Comparison of ENCODE assay signal across 9 cellular contexts in the genomic region with DNA sequence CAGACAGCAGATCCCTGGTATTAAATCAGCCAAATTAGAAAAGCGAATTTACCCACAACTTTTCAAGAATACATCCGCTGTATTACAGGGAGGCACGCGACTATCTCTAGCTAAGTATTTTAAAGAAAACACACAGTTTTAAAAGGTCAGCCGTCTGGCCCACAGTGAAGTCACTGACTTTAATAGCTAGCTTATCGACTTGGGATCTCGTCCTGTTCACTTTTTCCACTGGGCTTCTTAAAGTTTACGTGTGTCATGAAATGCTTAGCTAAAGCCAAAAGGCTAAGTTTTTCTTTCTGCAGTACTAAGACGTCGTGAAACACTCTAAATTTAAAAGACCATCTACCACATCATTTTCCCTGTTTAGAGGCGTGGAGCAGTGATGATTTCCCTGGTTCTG. TPM values are rescaled to one million over a fixed set of nuclear protein-coding genes. Genes with fewer than 3 reads are reported as not detected.
DNase-seq lines count a peak whose midpoint lies in the region; ATAC-seq, FAIRE-seq and TF ChIP-seq lines count a peak whose summit lies in the region.
"Had no signal": no experiment of that assay in that cellular context is flagged by ENCODE, and none has a peak within 500 bp of the region (broad histone marks: within the 10 kb centered on the region; RNA-seq: fewer than 3 reads in every experiment).

No MANE protein-coding gene starts in this region.

- CTCF ChIA-PET in SK-N-SH (lab: Yijun Ruan, JAX) = interaction anchor here (0.6 kb wide), 1 partner anchor 169 kb away, joined by 3 read pairs; no protein-coding TSS in a partner anchor

- H3K27ac ChIP-seq in SK-N-SH (ENCODE audit: low read depth in 2 of 2, low read length in 1 of 2) = 0 out of 4 replicates have a peak overlapping the region, but pooled peaks of 1 of the 2 experiments have one; percentile 34
- peak overlapping the region; percentile 35 to 66 for H3K27ac ChIP-seq in breast epithelium
- H3K27ac ChIP-seq in rectal smooth muscle tissue (ENCODE audit: low read depth, low read length) = peak overlapping the region; percentile 5

- TF ChIP-seq EP300 in SK-N-SH (IDR thresholded peaks at IDR 0.05; ENCODE audit: borderline replicate concordance in 1 of 2, low read depth in 1 of 2, low read length in 1 of 2) = no peak

- H3K36me3 ChIP-seq in SK-N-SH (replicated peaks in 1 of 2; ENCODE audit: control insufficient read depth in 1 of 2, insufficient read depth in 2 of 2, low read length in 1 of 2) = no peaks in the 10 kb centered on the region
- no peaks in the 10 kb centered on the region for H3K36me3 ChIP-seq in breast epithelium
- no peaks in the 10 kb centered on the region for H3K36me3 ChIP-seq in rectal smooth muscle tissue (ENCODE audit: control insufficient read depth, insufficient read depth, low read length)

- ATAC-seq in GM18909 (IDR thresholded peaks at IDR 0.05; ENCODE audit: poor library complexity, unreplicated experiment) = no peak
- no peak for ATAC-seq in HG03175 (IDR thresholded peaks at IDR 0.05; ENCODE audit: unreplicated experiment)

- H3K9ac ChIP-seq in SK-N-SH = no peak overlapping the region
- no peak overlapping the region for H3K9ac ChIP-seq in rectal smooth muscle tissue (ENCODE audit: low read length)

- H3K27me3 ChIP-seq in SK-N-SH (ENCODE audit: insufficient read depth) (no peaks in the 10 kb centered on the region), breast epithelium (no peaks in the 10 kb centered on the region), rectal smooth muscle tissue (ENCODE audit: control insufficient read depth, insufficient read depth, low read length) (no peaks in the 10 kb centered on the region)

- peak overlapping the region; percentile 48; the same call in 1 of the 2 replicates for H2AFZ ChIP-seq in SK-N-SH (ENCODE audit: low read depth)

- H3K79me2 ChIP-seq in SK-N-SH (ENCODE audit: insufficient read depth) = no peaks in the 10 kb centered on the region

- H3K4me3 ChIP-seq in GM08714 (ENCODE audit: low read length) = peak overlapping the region; percentile 63; the same call in 1 of the 2 replicates
- H3K4me3 ChIP-seq in SK-N-SH (ENCODE audit: low read depth in 2 of 2, low read length in 1 of 2) = no peak overlapping the region
- H3K4me3 ChIP-seq in breast epithelium = no peak overlapping the region
- H3K4me3 ChIP-seq in rectal smooth muscle tissue (ENCODE audit: low read length) = no peak overlapping the region

- TF ChIP-seq POLR2A in breast epithelium (IDR thresholded peaks at IDR 0.05) (no peak), erythroblast (IDR thresholded peaks at IDR 0.05; ENCODE audit: low read length) (no peak)

- TF ChIP-seq CTCF in SK-N-SH (IDR thresholded peaks at IDR 0.05) (no peak), breast epithelium (IDR thresholded peaks at IDR 0.05) (no peak)

- H4K20me1 ChIP-seq in SK-N-SH (ENCODE audit: insufficient read depth) = no peaks in the 10 kb centered on the region

- FAIRE-seq in urothelium cell line (lab: Jason Lieb, UNC) = no peak

- TF ChIP-seq RAD21 in SK-N-SH (IDR thresholded peaks at IDR 0.05; ENCODE audit: low read length) = no peak

- H3K9me2 ChIP-seq in SK-N-SH = no peaks in the 10 kb centered on the region

- H3K4me2 ChIP-seq in SK-N-SH = no peak overlapping the region

- intact Hi-C loops in breast epithelium (cut with DNase I; ENCODE audit: low total_unique reads) = no loop called here

- H3K4me1 ChIP-seq in SK-N-SH (ENCODE audit: control insufficient read depth in 1 of 2, insufficient read depth in 2 of 2, low read depth in 1 of 2, low read length in 1 of 2) (peaks cover 0 to 2% of the 10 kb centered on the region in 2 experiments; a peak in 2 of 4 replicates), breast epithelium (peaks cover 0 to 12% of the 10 kb centered on the region in 2 donors), rectal smooth muscle tissue (ENCODE audit: control insufficient read depth, insufficient read depth, low read length) (peaks cover 54% of the 10 kb centered on the region)

- DNase-seq in SK-N-SH (no peak), breast epithelium (ENCODE audit: low spot score in 2 of 2) (no peak), erythroblast (lab: John Stamatoyannopoulos, UW) (no peak), urothelium cell line (ENCODE audit: low spot score) (no peak)
- DNase-seq: NCI-H1048 had no signal

- H3K9me3 ChIP-seq in SK-N-SH (no peaks in the 10 kb centered on the region), breast epithelium (no peaks in the 10 kb centered on the region)

- POLR2A ChIA-PET in SK-N-SH (lab: Yijun Ruan, JAX) = no interaction called here

- H3F3A ChIP-seq in SK-N-SH (replicated peaks; ENCODE audit: insufficient read depth) = no peaks in the 10 kb centered on the region

- WGBS in SK-N-SH (ENCODE audit: low lambda C conversion rate) = 79% methylated on average over 11 of the region's 11 CpGs

TF ChIP-seq in SK-N-SH, 30 proteins besides CTCF, POLR2A, EP300 and RAD21 (continues in another document):
- TF ChIP-seq GABPA (IDR thresholded peaks at IDR 0.05; ENCODE audit: low read depth) (no peak), JUND (IDR thresholded peaks at IDR 0.05) (no peak), SIN3A (IDR thresholded peaks at IDR 0.05; ENCODE audit: borderline replicate concordance, low read depth, low read length) (no peak), NFIC (IDR thresholded peaks at IDR 0.05; ENCODE audit: borderline replicate concordance) (no peak), EZH2phosphoT487 (IDR thresholded peaks at IDR 0.05; ENCODE audit: borderline replicate concordance, low read depth) (no peak), TEAD4 (IDR thresholded peaks at IDR 0.05; ENCODE audit: borderline replicate concordance, insufficient read depth) (no peak), RXRA (IDR thresholded peaks at IDR 0.05; ENCODE audit: borderline replicate concordance, low read depth) (no peak), NRF1 (IDR thresholded peaks at IDR 0.05; ENCODE audit: low read depth, low read length) (no peak), FOXM1 (IDR thresholded peaks at IDR 0.05; ENCODE audit: low read depth) (no peak), MEF2A (IDR thresholded peaks at IDR 0.05; ENCODE audit: borderline replicate concordance, low read depth) (no peak), FOXJ3 (CRISPR knock-in tag; IDR thresholded peaks at IDR 0.05) (no peak), FOSL2 (IDR thresholded peaks at IDR 0.05; ENCODE audit: borderline replicate concordance, low read depth) (no peak), ELF1 (IDR thresholded peaks at IDR 0.05) (no peak)
- TF ChIP-seq, protein P1, sequence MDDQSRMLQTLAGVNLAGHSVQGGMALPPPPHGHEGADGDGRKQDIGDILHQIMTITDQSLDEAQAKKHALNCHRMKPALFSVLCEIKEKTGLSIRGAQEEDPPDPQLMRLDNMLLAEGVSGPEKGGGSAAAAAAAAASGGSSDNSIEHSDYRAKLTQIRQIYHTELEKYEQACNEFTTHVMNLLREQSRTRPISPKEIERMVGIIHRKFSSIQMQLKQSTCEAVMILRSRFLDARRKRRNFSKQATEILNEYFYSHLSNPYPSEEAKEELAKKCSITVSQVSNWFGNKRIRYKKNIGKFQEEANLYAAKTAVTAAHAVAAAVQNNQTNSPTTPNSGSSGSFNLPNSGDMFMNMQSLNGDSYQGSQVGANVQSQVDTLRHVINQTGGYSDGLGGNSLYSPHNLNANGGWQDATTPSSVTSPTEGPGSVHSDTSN (IDR thresholded peaks at IDR 0.05) = no peak
- TF ChIP-seq, protein P2, sequence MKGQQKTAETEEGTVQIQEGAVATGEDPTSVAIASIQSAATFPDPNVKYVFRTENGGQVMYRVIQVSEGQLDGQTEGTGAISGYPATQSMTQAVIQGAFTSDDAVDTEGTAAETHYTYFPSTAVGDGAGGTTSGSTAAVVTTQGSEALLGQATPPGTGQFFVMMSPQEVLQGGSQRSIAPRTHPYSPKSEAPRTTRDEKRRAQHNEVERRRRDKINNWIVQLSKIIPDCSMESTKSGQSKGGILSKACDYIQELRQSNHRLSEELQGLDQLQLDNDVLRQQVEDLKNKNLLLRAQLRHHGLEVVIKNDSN (IDR thresholded peaks at IDR 0.05; ENCODE audit: borderline replicate concordance, low read depth) = no peak
- TF ChIP-seq, protein P3, sequence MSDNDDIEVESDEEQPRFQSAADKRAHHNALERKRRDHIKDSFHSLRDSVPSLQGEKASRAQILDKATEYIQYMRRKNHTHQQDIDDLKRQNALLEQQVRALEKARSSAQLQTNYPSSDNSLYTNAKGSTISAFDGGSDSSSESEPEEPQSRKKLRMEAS (IDR thresholded peaks at IDR 0.05; ENCODE audit: low read depth) = no peak
- TF ChIP-seq, protein P4, sequence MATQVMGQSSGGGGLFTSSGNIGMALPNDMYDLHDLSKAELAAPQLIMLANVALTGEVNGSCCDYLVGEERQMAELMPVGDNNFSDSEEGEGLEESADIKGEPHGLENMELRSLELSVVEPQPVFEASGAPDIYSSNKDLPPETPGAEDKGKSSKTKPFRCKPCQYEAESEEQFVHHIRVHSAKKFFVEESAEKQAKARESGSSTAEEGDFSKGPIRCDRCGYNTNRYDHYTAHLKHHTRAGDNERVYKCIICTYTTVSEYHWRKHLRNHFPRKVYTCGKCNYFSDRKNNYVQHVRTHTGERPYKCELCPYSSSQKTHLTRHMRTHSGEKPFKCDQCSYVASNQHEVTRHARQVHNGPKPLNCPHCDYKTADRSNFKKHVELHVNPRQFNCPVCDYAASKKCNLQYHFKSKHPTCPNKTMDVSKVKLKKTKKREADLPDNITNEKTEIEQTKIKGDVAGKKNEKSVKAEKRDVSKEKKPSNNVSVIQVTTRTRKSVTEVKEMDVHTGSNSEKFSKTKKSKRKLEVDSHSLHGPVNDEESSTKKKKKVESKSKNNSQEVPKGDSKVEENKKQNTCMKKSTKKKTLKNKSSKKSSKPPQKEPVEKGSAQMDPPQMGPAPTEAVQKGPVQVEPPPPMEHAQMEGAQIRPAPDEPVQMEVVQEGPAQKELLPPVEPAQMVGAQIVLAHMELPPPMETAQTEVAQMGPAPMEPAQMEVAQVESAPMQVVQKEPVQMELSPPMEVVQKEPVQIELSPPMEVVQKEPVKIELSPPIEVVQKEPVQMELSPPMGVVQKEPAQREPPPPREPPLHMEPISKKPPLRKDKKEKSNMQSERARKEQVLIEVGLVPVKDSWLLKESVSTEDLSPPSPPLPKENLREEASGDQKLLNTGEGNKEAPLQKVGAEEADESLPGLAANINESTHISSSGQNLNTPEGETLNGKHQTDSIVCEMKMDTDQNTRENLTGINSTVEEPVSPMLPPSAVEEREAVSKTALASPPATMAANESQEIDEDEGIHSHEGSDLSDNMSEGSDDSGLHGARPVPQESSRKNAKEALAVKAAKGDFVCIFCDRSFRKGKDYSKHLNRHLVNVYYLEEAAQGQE (IDR thresholded peaks at IDR 0.05; ENCODE audit: low read depth, low read length) = no peak

RNA-seq across cellular contexts. Expression of a gene that starts 27.2 kb away (rescaled TPM):
- polyA plus RNA-seq in SK-N-SH (2012; rRNA removed) = 1.5 and 1.7 TPM in 2 replicates
- 1.5 and 1.9 TPM in 2 replicates for polyA plus RNA-seq in SK-N-SH (2012; cell fraction: cytosol; rRNA removed)
- polyA plus RNA-seq in SK-N-SH (2012; cell fraction: nucleus; rRNA removed) = 2.5 and 2.9 TPM in 2 replicates
- total RNA-seq in breast epithelium = 100 to 1,000 TPM in 2 of 3 donors, 10 to 100 TPM in 1; 66.1 to 227 (median 131) TPM
